20 cellular contexts compared by ENCODE assay signal in the genomic region with DNA sequence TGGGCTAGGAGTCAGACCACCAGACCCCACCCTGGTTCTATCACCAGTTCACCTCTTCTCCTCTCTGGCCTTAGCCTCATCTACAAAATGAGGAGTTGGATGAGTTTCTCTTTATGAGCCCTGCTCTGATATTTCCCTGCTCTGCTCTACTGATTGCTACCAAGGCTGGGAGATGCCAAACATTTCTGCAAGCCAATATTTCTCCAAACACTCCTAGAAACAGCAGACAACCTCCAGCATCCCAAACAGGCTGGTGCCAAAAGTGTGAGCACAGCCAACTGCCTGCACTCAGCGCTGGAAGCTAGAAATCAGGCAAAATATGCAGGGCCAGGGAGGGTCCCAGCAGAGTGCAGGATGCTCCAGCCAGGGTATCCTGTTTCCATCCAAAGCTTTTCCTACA.
"Had no signal": no experiment of that assay in that cellular context is flagged by ENCODE, and none has a peak within 500 bp of the region (broad histone marks: within the 10 kb centered on the region; RNA-seq: fewer than 3 reads in every experiment).

No MANE protein-coding gene starts in this region.

- H3K9me3 ChIP-seq: esophagus squamous epithelium, pancreas, right lobe of liver had no signal

- ATAC-seq: effector memory CD8-positive, alpha-beta T cell; left colon; natural killer cell; pancreas; right lobe of liver had no signal

- H3K36me3 ChIP-seq: pancreas, right lobe of liver had no signal

- H3K4me3 Mint-ChIP-seq: dendritic cell treated with granulocyte-macrophage colony-stimulating factor and Interleukin-4, amounts not matched to agents 40 ng/mL and 50 ng/mL, for 4 days; effector memory CD8-positive, alpha-beta T cell; mesothelial cell of epicardium; natural killer cell; neural crest cell; type B pancreatic cell had no signal

- H3K4me3 ChIP-seq: esophagus squamous epithelium, pancreas, right lobe of liver had no signal

- H3K27me3 ChIP-seq: esophagus squamous epithelium, pancreas, right lobe of liver had no signal

- H3K4me1 ChIP-seq: esophagus squamous epithelium, pancreas, right lobe of liver had no signal

- H3K4me1 Mint-ChIP-seq: mesothelial cell of epicardium, neural crest cell had no signal

- DNase-seq: cerebellar nuclear complex; effector memory CD8-positive, alpha-beta T cell; esophagus squamous epithelium; foreskin fibroblast; hippocampal formation; left colon; mammary epithelial cell; natural killer cell; occipital lobe; pancreas; right lobe of liver; stimulated activated CD4-positive, alpha-beta T cell treated with anti-CD3 and anti-CD28 coated beads, Interleukin-2, amount 100 ng/mL, for 24 hours; stimulated activated CD4-positive, alpha-beta T cell treated with anti-CD3 and anti-CD28 coated beads, Interleukin-4, amount 100 ng/mL, for 4 hours; stimulated activated naive CD4-positive, alpha-beta T cell treated with Interleukin-2 at 50 U/mL for 16 hours had no signal

- H3K27ac Mint-ChIP-seq: dendritic cell treated with granulocyte-macrophage colony-stimulating factor and Interleukin-4, amounts not matched to agents 40 ng/mL and 50 ng/mL, for 4 days; effector memory CD8-positive, alpha-beta T cell; mesothelial cell of epicardium; natural killer cell; progenitor cell of endocrine pancreas; type B pancreatic cell had no signal

- H3K27ac ChIP-seq: epithelial cell of prostate, esophagus squamous epithelium, pancreas, right lobe of liver had no signal

- H3K27me3 Mint-ChIP-seq: effector memory CD8-positive, alpha-beta T cell; type B pancreatic cell had no signal

- H3K36me3 Mint-ChIP-seq: mesothelial cell of epicardium, natural killer cell, type B pancreatic cell had no signal

- H3K9me3 Mint-ChIP-seq: dendritic cell treated with granulocyte-macrophage colony-stimulating factor and Interleukin-4, amounts not matched to agents 40 ng/mL and 50 ng/mL, for 4 days; effector memory CD8-positive, alpha-beta T cell; mesothelial cell of epicardium; natural killer cell; neural crest cell; type B pancreatic cell had no signal
